Comparison of ENCODE assay signal across 1 cellular context in genomic region chr19:980133-980998, GRCh38.
TF ChIP-seq lines count a peak whose summit lies in the region.

No MANE protein-coding gene starts in this region.

TF ChIP-seq in HepG2, 621 proteins besides CTCF, POLR2A, EP300 and RAD21 (continued from another document and continues in another):
- peak; percentile 83 for TF ChIP-seq PAXIP1 (CRISPR knock-in tag; conservative IDR thresholded peaks at IDR 0.05)
- peak; percentile 75 for TF ChIP-seq POLR2G (IDR thresholded peaks at IDR 0.05; ENCODE audit: low read depth, low read length)
- TF ChIP-seq HMGXB3 (CRISPR knock-in tag; IDR thresholded peaks at IDR 0.05; ENCODE audit: borderline replicate concordance) = 0 out of 2 replicates have a peak, but pooled peaks have one; percentile 41
- peak; percentile 65 for TF ChIP-seq MIER2 (CRISPR knock-in tag; IDR thresholded peaks at IDR 0.05)
- peak; percentile 48; the same call in 1 of the 2 replicates for TF ChIP-seq NFKBIZ (CRISPR knock-in tag; IDR thresholded peaks at IDR 0.05)
- TF ChIP-seq SIX4 (CRISPR knock-in tag; IDR thresholded peaks at IDR 0.05) = peak; percentile 68
- TF ChIP-seq HIVEP1 (CRISPR knock-in tag; IDR thresholded peaks at IDR 0.05) = peak; percentile 53; the same call in 1 of the 2 replicates
- 0 out of 2 replicates have a peak, but pooled peaks have one; percentile 27 for TF ChIP-seq HMG20B (CRISPR knock-in tag; conservative IDR thresholded peaks at IDR 0.05)
- TF ChIP-seq, protein P1, sequence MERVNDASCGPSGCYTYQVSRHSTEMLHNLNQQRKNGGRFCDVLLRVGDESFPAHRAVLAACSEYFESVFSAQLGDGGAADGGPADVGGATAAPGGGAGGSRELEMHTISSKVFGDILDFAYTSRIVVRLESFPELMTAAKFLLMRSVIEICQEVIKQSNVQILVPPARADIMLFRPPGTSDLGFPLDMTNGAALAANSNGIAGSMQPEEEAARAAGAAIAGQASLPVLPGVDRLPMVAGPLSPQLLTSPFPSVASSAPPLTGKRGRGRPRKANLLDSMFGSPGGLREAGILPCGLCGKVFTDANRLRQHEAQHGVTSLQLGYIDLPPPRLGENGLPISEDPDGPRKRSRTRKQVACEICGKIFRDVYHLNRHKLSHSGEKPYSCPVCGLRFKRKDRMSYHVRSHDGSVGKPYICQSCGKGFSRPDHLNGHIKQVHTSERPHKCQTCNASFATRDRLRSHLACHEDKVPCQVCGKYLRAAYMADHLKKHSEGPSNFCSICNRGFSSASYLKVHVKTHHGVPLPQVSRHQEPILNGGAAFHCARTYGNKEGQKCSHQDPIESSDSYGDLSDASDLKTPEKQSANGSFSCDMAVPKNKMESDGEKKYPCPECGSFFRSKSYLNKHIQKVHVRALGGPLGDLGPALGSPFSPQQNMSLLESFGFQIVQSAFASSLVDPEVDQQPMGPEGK (CRISPR knock-in tag; IDR thresholded peaks at IDR 0.05) = peak; percentile 95
- no peak; the same call in 1 of the 2 replicates for TF ChIP-seq ZNF280D (CRISPR knock-in tag; IDR thresholded peaks at IDR 0.05)
- 0 out of 2 replicates have a peak, but pooled peaks have one; percentile 27 for TF ChIP-seq KMT2B (CRISPR knock-in tag; IDR thresholded peaks at IDR 0.05)
- TF ChIP-seq GLI4 (CRISPR knock-in tag; IDR thresholded peaks at IDR 0.05; ENCODE audit: borderline replicate concordance) = 0 out of 2 replicates have a peak, but pooled peaks have one; percentile 87
- TF ChIP-seq NR0B2 (CRISPR knock-in tag; IDR thresholded peaks at IDR 0.05) = 0 out of 2 replicates have a peak, but pooled peaks have one; percentile 57
- peak; percentile 67 for TF ChIP-seq THAP11 (CRISPR knock-in tag; IDR thresholded peaks at IDR 0.05)
- TF ChIP-seq SRF (IDR thresholded peaks at IDR 0.05; ENCODE audit: low read depth, low read length) = no peak
- 0 out of 2 replicates have a peak, but pooled peaks have one; percentile 58 for TF ChIP-seq ZNF317 (CRISPR knock-in tag; IDR thresholded peaks at IDR 0.05)
- TF ChIP-seq ZNF230 (CRISPR knock-in tag; IDR thresholded peaks at IDR 0.05) = no peak
- peak; percentile 98 for TF ChIP-seq ZBTB38 (CRISPR knock-in tag; IDR thresholded peaks at IDR 0.05)
- TF ChIP-seq ZSCAN29 (CRISPR knock-in tag; conservative IDR thresholded peaks at IDR 0.05) = peak; percentile 76; the same call in 1 of the 2 replicates
- TF ChIP-seq FOXJ3 (CRISPR knock-in tag; IDR thresholded peaks at IDR 0.05; ENCODE audit: borderline replicate concordance) = no peak
- peak; percentile 77 for TF ChIP-seq ARNT2 (CRISPR knock-in tag; IDR thresholded peaks at IDR 0.05; ENCODE audit: low read depth)
- TF ChIP-seq, protein P2, sequence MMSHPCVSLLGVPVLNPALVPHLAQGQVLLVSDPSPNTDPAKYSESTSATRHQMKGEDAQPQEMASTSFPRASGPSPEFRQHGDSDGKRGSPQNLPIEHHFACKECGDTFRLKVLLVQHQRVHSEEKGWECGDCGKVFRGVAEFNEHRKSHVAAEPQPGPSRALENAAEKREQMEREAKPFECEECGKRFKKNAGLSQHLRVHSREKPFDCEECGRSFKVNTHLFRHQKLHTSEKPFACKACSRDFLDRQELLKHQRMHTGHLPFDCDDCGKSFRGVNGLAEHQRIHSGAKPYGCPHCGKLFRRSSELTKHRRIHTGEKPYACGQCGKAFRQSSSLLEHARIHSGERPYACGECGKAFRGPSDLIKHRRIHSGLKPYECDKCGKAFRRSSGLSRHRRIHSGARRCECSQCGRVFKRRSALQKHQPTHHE (CRISPR knock-in tag; IDR thresholded peaks at IDR 0.05; ENCODE audit: borderline replicate concordance) = 0 out of 2 replicates have a peak, but pooled peaks have one; percentile 72
- peak; percentile 92 for TF ChIP-seq SAP130 (CRISPR knock-in tag; IDR thresholded peaks at IDR 0.05; ENCODE audit: low read depth)
- TF ChIP-seq ATM (IDR thresholded peaks at IDR 0.05; ENCODE audit: borderline replicate concordance) = no peak
- peak; percentile 76; the same call in 1 of the 2 replicates for TF ChIP-seq MXD3 (CRISPR knock-in tag; IDR thresholded peaks at IDR 0.05)
- no peak for TF ChIP-seq SRSF4 (IDR thresholded peaks at IDR 0.05; ENCODE audit: low read depth, low read length, poor library complexity, severe bottlenecking)
- TF ChIP-seq ZNF775 (CRISPR knock-in tag; IDR thresholded peaks at IDR 0.05; ENCODE audit: borderline replicate concordance) = no peak
- TF ChIP-seq ZFP91 (CRISPR knock-in tag; IDR thresholded peaks at IDR 0.05; ENCODE audit: borderline replicate concordance) = peak; percentile 96
- TF ChIP-seq, protein P3, sequence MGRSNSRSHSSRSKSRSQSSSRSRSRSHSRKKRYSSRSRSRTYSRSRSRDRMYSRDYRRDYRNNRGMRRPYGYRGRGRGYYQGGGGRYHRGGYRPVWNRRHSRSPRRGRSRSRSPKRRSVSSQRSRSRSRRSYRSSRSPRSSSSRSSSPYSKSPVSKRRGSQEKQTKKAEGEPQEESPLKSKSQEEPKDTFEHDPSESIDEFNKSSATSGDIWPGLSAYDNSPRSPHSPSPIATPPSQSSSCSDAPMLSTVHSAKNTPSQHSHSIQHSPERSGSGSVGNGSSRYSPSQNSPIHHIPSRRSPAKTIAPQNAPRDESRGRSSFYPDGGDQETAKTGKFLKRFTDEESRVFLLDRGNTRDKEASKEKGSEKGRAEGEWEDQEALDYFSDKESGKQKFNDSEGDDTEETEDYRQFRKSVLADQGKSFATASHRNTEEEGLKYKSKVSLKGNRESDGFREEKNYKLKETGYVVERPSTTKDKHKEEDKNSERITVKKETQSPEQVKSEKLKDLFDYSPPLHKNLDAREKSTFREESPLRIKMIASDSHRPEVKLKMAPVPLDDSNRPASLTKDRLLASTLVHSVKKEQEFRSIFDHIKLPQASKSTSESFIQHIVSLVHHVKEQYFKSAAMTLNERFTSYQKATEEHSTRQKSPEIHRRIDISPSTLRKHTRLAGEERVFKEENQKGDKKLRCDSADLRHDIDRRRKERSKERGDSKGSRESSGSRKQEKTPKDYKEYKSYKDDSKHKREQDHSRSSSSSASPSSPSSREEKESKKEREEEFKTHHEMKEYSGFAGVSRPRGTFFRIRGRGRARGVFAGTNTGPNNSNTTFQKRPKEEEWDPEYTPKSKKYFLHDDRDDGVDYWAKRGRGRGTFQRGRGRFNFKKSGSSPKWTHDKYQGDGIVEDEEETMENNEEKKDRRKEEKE (IDR thresholded peaks at IDR 0.05) = no peak
- peak; percentile 87 for TF ChIP-seq ZNF781 (CRISPR knock-in tag; IDR thresholded peaks at IDR 0.05; ENCODE audit: borderline replicate concordance, not compliant biosample characterization)
- 0 out of 2 replicates have a peak, but pooled peaks have one; percentile 50 for TF ChIP-seq BORCS8-MEF2B (CRISPR knock-in tag; IDR thresholded peaks at IDR 0.05)
- TF ChIP-seq, protein P4, sequence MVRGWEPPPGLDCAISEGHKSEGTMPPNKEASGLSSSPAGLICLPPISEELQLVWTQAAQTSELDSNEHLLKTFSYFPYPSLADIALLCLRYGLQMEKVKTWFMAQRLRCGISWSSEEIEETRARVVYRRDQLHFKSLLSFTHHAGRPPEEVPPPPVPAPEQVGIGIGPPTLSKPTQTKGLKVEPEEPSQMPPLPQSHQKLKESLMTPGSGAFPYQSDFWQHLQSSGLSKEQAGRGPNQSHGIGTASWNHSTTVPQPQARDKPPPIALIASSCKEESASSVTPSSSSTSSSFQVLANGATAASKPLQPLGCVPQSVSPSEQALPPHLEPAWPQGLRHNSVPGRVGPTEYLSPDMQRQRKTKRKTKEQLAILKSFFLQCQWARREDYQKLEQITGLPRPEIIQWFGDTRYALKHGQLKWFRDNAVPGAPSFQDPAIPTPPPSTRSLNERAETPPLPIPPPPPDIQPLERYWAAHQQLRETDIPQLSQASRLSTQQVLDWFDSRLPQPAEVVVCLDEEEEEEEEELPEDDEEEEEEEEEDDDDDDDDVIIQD (CRISPR knock-in tag; IDR thresholded peaks at IDR 0.05; ENCODE audit: low read depth) = no peak
- TF ChIP-seq ZNF451 (CRISPR knock-in tag; IDR thresholded peaks at IDR 0.05) = peak; percentile 75; the same call in 1 of the 2 replicates
- peak; percentile 94 for TF ChIP-seq ZFY (CRISPR knock-in tag; IDR thresholded peaks at IDR 0.05)
- peak; percentile 63 for TF ChIP-seq FOSL2 (CRISPR knock-in tag; IDR thresholded peaks at IDR 0.05)
